In the genomic region with DNA sequence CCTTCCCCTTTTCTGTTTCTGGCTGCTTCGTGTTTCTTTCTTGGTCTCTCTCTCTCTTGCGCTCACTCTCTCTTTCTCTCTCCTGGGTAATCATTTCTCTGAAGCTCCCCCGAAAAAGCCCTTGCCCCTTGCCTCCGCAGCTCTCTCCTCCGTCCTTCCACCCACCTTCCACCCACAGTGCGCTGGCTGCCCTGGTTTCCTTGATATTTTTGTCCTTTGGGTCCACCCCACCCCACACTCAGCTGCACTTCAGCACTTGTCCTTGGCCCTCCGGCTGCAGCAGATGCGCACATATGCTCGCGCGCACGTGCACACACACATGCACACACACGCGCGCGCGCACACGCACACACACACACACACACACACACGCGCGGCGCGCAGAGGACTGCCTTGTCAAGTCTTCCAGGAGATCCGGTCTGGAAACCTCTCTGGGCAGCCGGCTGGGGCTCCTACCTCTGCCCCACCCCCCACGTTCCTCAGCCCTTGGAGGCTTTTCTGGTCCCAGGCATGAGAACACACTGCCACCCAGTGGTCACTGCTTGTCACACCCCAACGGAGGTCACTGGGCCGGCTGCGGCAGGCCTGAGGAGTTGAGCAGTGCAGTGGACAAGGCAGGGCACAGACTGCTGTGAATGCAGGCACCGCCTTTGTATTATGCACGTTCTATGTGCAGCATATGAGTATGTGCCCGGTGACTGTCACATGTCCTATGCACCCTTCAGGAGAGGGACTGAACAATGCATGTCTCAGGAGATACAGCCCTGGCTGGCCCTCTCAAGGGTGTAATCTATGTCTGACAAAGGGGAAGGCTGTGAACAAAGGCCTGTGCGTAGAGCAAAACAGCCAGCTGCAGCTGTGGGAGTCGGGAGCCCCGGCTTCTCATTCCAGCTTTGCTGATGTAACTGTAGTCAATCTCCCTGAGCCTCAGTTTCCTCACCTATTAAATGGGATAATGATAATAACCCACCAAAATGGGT, we compare ENCODE assay signal across 8 cellular contexts. TPM values are rescaled to one million over a fixed set of nuclear protein-coding genes. Genes with fewer than 3 reads are reported as not detected.
DNase-seq lines count a peak whose midpoint lies in the region; ATAC-seq and TF ChIP-seq lines count a peak whose summit lies in the region.

No MANE protein-coding gene starts in this region.

- H3K27ac Mint-ChIP-seq in activated CD4-positive, alpha-beta T cell treated with anti-CD3 and anti-CD28 coated beads, Interleukin-2, amount 10 ng/mL, durations not matched to agents 24 days and 14 days, result peak overlapping the region; percentile 88

- H3K4me3 Mint-ChIP-seq in activated CD4-positive, alpha-beta T cell treated with anti-CD3 and anti-CD28 coated beads, Interleukin-2, amount 10 ng/mL, durations not matched to agents 24 days and 14 days, result peak overlapping the region; percentile 84

- no peaks in the 10 kb centered on the region for H3K9me3 Mint-ChIP-seq in activated CD4-positive, alpha-beta T cell treated with anti-CD3 and anti-CD28 coated beads, Interleukin-2, amount 10 ng/mL, durations not matched to agents 24 days and 14 days

- peak; percentile 91 for TF ChIP-seq CTCF in coronary artery (IDR thresholded peaks at IDR 0.05)

- ATAC-seq in GM19025 (IDR thresholded peaks at IDR 0.05; ENCODE audit: low read depth, unreplicated experiment) (peak; percentile 71), HG03460 (IDR thresholded peaks at IDR 0.05; ENCODE audit: unreplicated experiment) (peak; percentile 76)

- H3K27me3 Mint-ChIP-seq in activated CD4-positive, alpha-beta T cell treated with anti-CD3 and anti-CD28 coated beads, Interleukin-2, amount 10 ng/mL, durations not matched to agents 24 days and 14 days, result no peaks in the 10 kb centered on the region

- peaks cover 76% of the 10 kb centered on the region for H3K4me1 Mint-ChIP-seq in activated CD4-positive, alpha-beta T cell treated with anti-CD3 and anti-CD28 coated beads, Interleukin-2, amount 10 ng/mL, durations not matched to agents 24 days and 14 days

- peak overlapping the region; percentile 65 for H3K4me3 ChIP-seq in coronary artery

- peak overlapping the region; percentile 44 to 61 for H3K27ac ChIP-seq in coronary artery

- peaks cover 48% of the 10 kb centered on the region for H3K36me3 Mint-ChIP-seq in activated CD4-positive, alpha-beta T cell treated with anti-CD3 and anti-CD28 coated beads, Interleukin-2, amount 10 ng/mL, durations not matched to agents 24 days and 14 days (ENCODE audit: low read depth)

- intact Hi-C loops in activated CD4-positive, alpha-beta T cell treated with anti-CD3 and anti-CD28 coated beads, Interleukin-2, amount 10 ng/mL, durations not matched to agents 24 days and 14 days (cut with micrococcal nuclease), result loop anchor here (1.0 to 2.0 kb wide), 3 partner anchors 26 to 90 kb away; a partner anchor contains a TSS

- DNase-seq in AG08396 (ENCODE audit: low spot score) (peak; percentile 91), NCI-H526 treated with DMSO at 0.1 percent for 48 hours (lab: John Stamatoyannopoulos, UW) (peak; percentile 81), coronary artery (ENCODE audit: low spot score) (peak; percentile 96), left kidney (ENCODE audit: low read depth, low spot score) (peak; percentile 99)
- peak; percentile 97 for DNase-seq in activated CD4-positive, alpha-beta T cell treated with anti-CD3 and anti-CD28 coated beads, Interleukin-2, amount 10 ng/mL, durations not matched to agents 24 days and 14 days
- peak; percentile 82 to 85 for DNase-seq in stimulated activated CD4-positive, alpha-beta T cell treated with anti-CD3 and anti-CD28 coated beads, Interleukin-1b, Interleukin-23, amount 100 ng/mL, for 4 hours (ENCODE audit: low read depth in 2 of 2)

RNA-seq across cellular contexts. Expression of a gene that starts 6.5 kb away (rescaled TPM):
- total RNA-seq in activated CD4-positive, alpha-beta T cell treated with anti-CD3 and anti-CD28 coated beads, Interleukin-2, amount 10 ng/mL, durations not matched to agents 24 days and 14 days, result 253 and 269 TPM in 2 replicates

RNA-seq across cellular contexts. Expression of a gene that starts 10.5 kb away (rescaled TPM):
- 264 and 271 TPM in 2 replicates for total RNA-seq in activated CD4-positive, alpha-beta T cell treated with anti-CD3 and anti-CD28 coated beads, Interleukin-2, amount 10 ng/mL, durations not matched to agents 24 days and 14 days

RNA-seq across cellular contexts. Expression of a gene that starts 12.7 kb away (rescaled TPM):
- total RNA-seq in activated CD4-positive, alpha-beta T cell treated with anti-CD3 and anti-CD28 coated beads, Interleukin-2, amount 10 ng/mL, durations not matched to agents 24 days and 14 days, result 245 and 267 TPM in 2 replicates

RNA-seq across cellular contexts. Expression of a gene that starts 25.9 kb away (rescaled TPM):
- 163 and 180 TPM in 2 replicates for total RNA-seq in activated CD4-positive, alpha-beta T cell treated with anti-CD3 and anti-CD28 coated beads, Interleukin-2, amount 10 ng/mL, durations not matched to agents 24 days and 14 days

RNA-seq across cellular contexts. Expression of a gene that starts 42.8 kb away (rescaled TPM):
- total RNA-seq in activated CD4-positive, alpha-beta T cell treated with anti-CD3 and anti-CD28 coated beads, Interleukin-2, amount 10 ng/mL, durations not matched to agents 24 days and 14 days, result 0.21 and 0.43 TPM in 2 replicates

Comparison
In these comparisons a context has a peak if more than half of its experiments do, and no peak if none do; other contexts are left out.
1. Peak in every context shown above with its lines: DNase-seq, ATAC-seq, H3K4me3 ChIP-seq and H3K27ac ChIP-seq.